11 cellular contexts compared by ENCODE assay signal in genomic region chr12:68454855-68455254, GRCh38.
DNase-seq lines count a peak whose midpoint lies in the region; ATAC-seq and TF ChIP-seq lines count a peak whose summit lies in the region.
"Had no signal": no experiment of that assay in that cellular context is flagged by ENCODE, and none has a peak within 500 bp of the region (broad histone marks: within the 10 kb centered on the region; RNA-seq: fewer than 3 reads in every experiment).

No MANE protein-coding gene starts in this region.

- no peak for TF ChIP-seq CTCF in parathyroid adenoma (IDR thresholded peaks at IDR 0.05)
- no peak for TF ChIP-seq CTCF in glutamatergic neuron (IDR thresholded peaks at IDR 0.05; ENCODE audit: partially characterized antibody, unreplicated experiment)

- H3K36me3 ChIP-seq in parathyroid adenoma (ENCODE audit: control insufficient read depth, insufficient read depth, low read length) = no peaks in the 10 kb centered on the region
- H3K36me3 ChIP-seq: ovary had no signal

- peaks cover 70% of the 10 kb centered on the region for H3K4me1 Mint-ChIP-seq in activated CD8-positive, alpha-beta memory T cell treated with anti-CD3 and anti-CD28 coated beads, Interleukin-2, amount 10 ng/mL, durations not matched to agents 7 days and 5 days
- peaks cover 60% of the 10 kb centered on the region for H3K4me1 Mint-ChIP-seq in activated naive CD8-positive, alpha-beta T cell treated with anti-CD3 and anti-CD28 coated beads for 36 hours
- peaks cover 2% of the 10 kb centered on the region for H3K4me1 Mint-ChIP-seq in glutamatergic neuron (ENCODE audit: low read depth, unreplicated experiment)

- CTCF ChIA-PET in activated CD8-positive, alpha-beta memory T cell treated with anti-CD3 and anti-CD28 coated beads, Interleukin-2, amount 10 ng/mL, durations not matched to agents 7 days and 5 days (lab: Charles Lee) = interaction anchor here (0.8 to 1.6 kb wide), 4 partner anchors 21 to 91 kb away, joined by 3 to 4 read pairs (median 3); no protein-coding TSS in a partner anchor

- no peak overlapping the region for H2AFZ ChIP-seq in parathyroid adenoma

- H3K27me3 ChIP-seq in parathyroid adenoma (ENCODE audit: control insufficient read depth, insufficient read depth, low read length) = no peaks in the 10 kb centered on the region
- H3K27me3 ChIP-seq: ovary had no signal

- no peaks in the 10 kb centered on the region for H3K27me3 Mint-ChIP-seq in activated CD8-positive, alpha-beta memory T cell treated with anti-CD3 and anti-CD28 coated beads, Interleukin-2, amount 10 ng/mL, durations not matched to agents 7 days and 5 days
- H3K27me3 Mint-ChIP-seq in activated naive CD8-positive, alpha-beta T cell treated with anti-CD3 and anti-CD28 coated beads for 36 hours = no peaks in the 10 kb centered on the region
- H3K27me3 Mint-ChIP-seq in glutamatergic neuron (ENCODE audit: unreplicated experiment) = peaks cover 2% of the 10 kb centered on the region

- peaks cover 10% of the 10 kb centered on the region for H3K4me1 ChIP-seq in parathyroid adenoma

- H3K36me3 Mint-ChIP-seq in activated CD8-positive, alpha-beta memory T cell treated with anti-CD3 and anti-CD28 coated beads, Interleukin-2, amount 10 ng/mL, durations not matched to agents 7 days and 5 days = peaks cover 6% of the 10 kb centered on the region
- H3K36me3 Mint-ChIP-seq in activated naive CD8-positive, alpha-beta T cell treated with anti-CD3 and anti-CD28 coated beads for 36 hours = peaks cover 12% of the 10 kb centered on the region
- no peaks in the 10 kb centered on the region for H3K36me3 Mint-ChIP-seq in glutamatergic neuron (ENCODE audit: unreplicated experiment)

- H3K9ac ChIP-seq in parathyroid adenoma = no peak overlapping the region

- no peak for ATAC-seq in activated CD8-positive, alpha-beta memory T cell treated with anti-CD3 and anti-CD28 coated beads, Interleukin-2, amount 10 ng/mL, durations not matched to agents 7 days and 5 days

- peak overlapping the region; percentile 85 for H3K27ac Mint-ChIP-seq in activated CD8-positive, alpha-beta memory T cell treated with anti-CD3 and anti-CD28 coated beads, Interleukin-2, amount 10 ng/mL, durations not matched to agents 7 days and 5 days
- peak overlapping the region; percentile 82 for H3K27ac Mint-ChIP-seq in activated naive CD8-positive, alpha-beta T cell treated with anti-CD3 and anti-CD28 coated beads for 36 hours
- no peak overlapping the region for H3K27ac Mint-ChIP-seq in glutamatergic neuron (ENCODE audit: unreplicated experiment)

- DNase-seq in activated CD8-positive, alpha-beta memory T cell treated with anti-CD3 and anti-CD28 coated beads, Interleukin-2, amount 10 ng/mL, durations not matched to agents 7 days and 5 days = no peak
- no peak for DNase-seq in activated CD8-positive, alpha-beta memory T cell treated with anti-CD3 and anti-CD28 coated beads, Interleukin-2, amount 50 U/mL, for 4 hours
- DNase-seq in NCI-H2196 treated with DMSO at 0.1 percent for 48 hours (lab: John Stamatoyannopoulos, UW; ENCODE audit: unreplicated experiment) (peak; percentile 48), glutamatergic neuron (no peak), NCI-H187 treated with DMSO at 0.1 percent for 48 hours (lab: John Stamatoyannopoulos, UW) (no peak), GM19240 (ENCODE audit: insufficient read length, low spot score) (no peak)
- DNase-seq in activated naive CD8-positive, alpha-beta T cell treated with anti-CD3 and anti-CD28 coated beads for 36 hours = no peak
- DNase-seq: activated effector memory CD4-positive, alpha-beta T cell treated with Interleukin-2 at 50 U/mL for 16 hours; NCI-H1092; ovary had no signal

- no peak overlapping the region for H3K4me3 ChIP-seq in parathyroid adenoma (ENCODE audit: low read depth, low read length)
- H3K4me3 ChIP-seq: ovary had no signal

- peak overlapping the region; percentile 37 for H3K27ac ChIP-seq in parathyroid adenoma
- H3K27ac ChIP-seq: ovary had no signal

- no peaks in the 10 kb centered on the region for H3K9me3 ChIP-seq in parathyroid adenoma (ENCODE audit: control insufficient read depth, low read length)
- H3K9me3 ChIP-seq: ovary had no signal

- peak overlapping the region; percentile 7 for H3K4me3 Mint-ChIP-seq in activated CD8-positive, alpha-beta memory T cell treated with anti-CD3 and anti-CD28 coated beads, Interleukin-2, amount 10 ng/mL, durations not matched to agents 7 days and 5 days
- no peak overlapping the region for H3K4me3 Mint-ChIP-seq in activated naive CD8-positive, alpha-beta T cell treated with anti-CD3 and anti-CD28 coated beads for 36 hours
- H3K4me3 Mint-ChIP-seq in glutamatergic neuron (ENCODE audit: unreplicated experiment) = no peak overlapping the region

- H3K79me2 ChIP-seq in parathyroid adenoma = no peaks in the 10 kb centered on the region

- no peak overlapping the region for H3K4me2 ChIP-seq in parathyroid adenoma (ENCODE audit: low read length)

- no peaks in the 10 kb centered on the region for H3K9me3 Mint-ChIP-seq in activated CD8-positive, alpha-beta memory T cell treated with anti-CD3 and anti-CD28 coated beads, Interleukin-2, amount 10 ng/mL, durations not matched to agents 7 days and 5 days (ENCODE audit: low read depth)
- H3K9me3 Mint-ChIP-seq in activated naive CD8-positive, alpha-beta T cell treated with anti-CD3 and anti-CD28 coated beads for 36 hours = peaks cover 17% of the 10 kb centered on the region
- H3K9me3 Mint-ChIP-seq in glutamatergic neuron (ENCODE audit: unreplicated experiment) = no peaks in the 10 kb centered on the region
